In genomic region chr17:45223541-45224528, GRCh38 we compare ENCODE assay signal across 8 cellular contexts. TPM values are rescaled to one million over a fixed set of nuclear protein-coding genes. Genes with fewer than 3 reads are reported as not detected.
DNase-seq lines count a peak whose midpoint lies in the region; ATAC-seq and TF ChIP-seq lines count a peak whose summit lies in the region.
"Had no signal": no experiment of that assay in that cellular context is flagged by ENCODE, and none has a peak within 500 bp of the region (broad histone marks: within the 10 kb centered on the region; RNA-seq: fewer than 3 reads in every experiment).

No MANE protein-coding gene starts in this region.

- CTCF ChIA-PET in HCT116 (lab: Charles Lee), result interaction anchor here (1.1 kb wide), 2 partner anchors 8 to 202 kb away, joined by 3 read pairs; no protein-coding TSS in a partner anchor

- H3K79me2 ChIP-seq in HCT116 (ENCODE audit: insufficient read depth, low read length), result no peaks in the 10 kb centered on the region

- ATAC-seq in HCT116, result no peak
- ATAC-seq in left ventricle myocardium superior, result no peak
- no peak for ATAC-seq in HG03378 (IDR thresholded peaks at IDR 0.05; ENCODE audit: unreplicated experiment)
- ATAC-seq in GM21367 (IDR thresholded peaks at IDR 0.05; ENCODE audit: unreplicated experiment), result no peak
- ATAC-seq: foreskin keratinocyte had no signal

- H3K4me2 ChIP-seq in HCT116 (ENCODE audit: low read length), result 0 out of 2 replicates have a peak overlapping the region, but pooled peaks have one; percentile 89

- DNase-seq in HCT116 (ENCODE audit: low read depth, low spot score), result no peak
- DNase-seq in activated CD4-positive, alpha-beta T cell treated with anti-CD3 and anti-CD28 coated beads, Interleukin-2, amount 50 U/mL, for 48 hours, result peak; percentile 70 to 79
- peak; percentile 24 for DNase-seq in left ventricle myocardium superior
- DNase-seq in A172 (ENCODE audit: low spot score), result no peak
- DNase-seq: foreskin keratinocyte had no signal

- no peaks in the 10 kb centered on the region for H3K9me3 Mint-ChIP-seq in stimulated activated naive CD8-positive, alpha-beta T cell treated with anti-CD3 and anti-CD28 coated beads, Interleukin-15, Interleukin-2, amounts not matched to agents 100 ng/mL and 50 ng/mL, for 24 hours

- H3K4me1 Mint-ChIP-seq in stimulated activated naive CD8-positive, alpha-beta T cell treated with anti-CD3 and anti-CD28 coated beads, Interleukin-15, Interleukin-2, amounts not matched to agents 100 ng/mL and 50 ng/mL, for 24 hours (ENCODE audit: low read depth), result peaks cover 73% of the 10 kb centered on the region

- no peak overlapping the region for H3K9ac ChIP-seq in HCT116 (ENCODE audit: low read length)

- RAD21 ChIA-PET in HCT116 (lab: Charles Lee; ENCODE audit: low non-redundant PET in 1 of 2, low total read pairs in 2 of 2, uncharacterized antibody in 2 of 2, unreplicated experiment in 2 of 2), result no interaction called here

- TF ChIP-seq RAD21 in HCT116 (IDR thresholded peaks at IDR 0.05; ENCODE audit: low read depth), result no peak

- H3K27me3 Mint-ChIP-seq in stimulated activated naive CD8-positive, alpha-beta T cell treated with anti-CD3 and anti-CD28 coated beads, Interleukin-15, Interleukin-2, amounts not matched to agents 100 ng/mL and 50 ng/mL, for 24 hours, result no peaks in the 10 kb centered on the region

- peak overlapping the region; percentile 98 for H3K27ac Mint-ChIP-seq in stimulated activated naive CD8-positive, alpha-beta T cell treated with anti-CD3 and anti-CD28 coated beads, Interleukin-15, Interleukin-2, amounts not matched to agents 100 ng/mL and 50 ng/mL, for 24 hours

- no peaks in the 10 kb centered on the region for H4K20me1 ChIP-seq in HCT116 (ENCODE audit: insufficient read depth)

- H3K27ac ChIP-seq in HCT116 (ENCODE audit: low read depth, low read length), result no peak overlapping the region
- H3K27ac ChIP-seq: foreskin keratinocyte had no signal

- H3K36me3 ChIP-seq in HCT116 (ENCODE audit: control insufficient read depth in 1 of 2, insufficient read depth in 2 of 2, low read length in 2 of 2), result no peaks in the 10 kb centered on the region

- intact Hi-C loops in HCT116 (cut with micrococcal nuclease), result no loop called here
- intact Hi-C loops in left ventricle myocardium superior (cut with micrococcal nuclease), result no loop called here

- TF ChIP-seq CTCF in HCT116 (IDR thresholded peaks at IDR 0.05 in 2 of 3, conservative IDR thresholded peaks at IDR 0.05 in 1 of 3; ENCODE audit: borderline replicate concordance in 1 of 3, insufficient read depth in 1 of 3, low read depth in 2 of 3, low read length in 2 of 3), result no peak

- no TSS peak for BruUV-seq in HCT116 (replicated peaks; lab: Mats Ljungman, UMichigan)

- no peaks in the 10 kb centered on the region for H3K27me3 ChIP-seq in HCT116 (ENCODE audit: insufficient read depth, low read length)

- peak overlapping the region; percentile 99 for H3K4me3 Mint-ChIP-seq in stimulated activated naive CD8-positive, alpha-beta T cell treated with anti-CD3 and anti-CD28 coated beads, Interleukin-15, Interleukin-2, amounts not matched to agents 100 ng/mL and 50 ng/mL, for 24 hours

- no peaks in the 10 kb centered on the region for H3K9me3 ChIP-seq in HCT116 (ENCODE audit: control insufficient read depth in 1 of 2, insufficient read depth in 1 of 2, low read depth in 1 of 2, low read length in 2 of 2)

- POLR2A ChIA-PET in HCT116 (lab: Charles Lee), result no interaction called here

- H2AFZ ChIP-seq in HCT116 (ENCODE audit: low read depth, low read length, poor library complexity, severe bottlenecking), result no peak overlapping the region

- no peak overlapping the region for H3K4me3 ChIP-seq in HCT116 (replicated peaks in 1 of 2; ENCODE audit: low read depth in 1 of 2, low read length in 2 of 2)

- no peaks in the 10 kb centered on the region for H3K9me2 ChIP-seq in HCT116 (ENCODE audit: insufficient read depth)

- H3K4me1 ChIP-seq in HCT116 (ENCODE audit: control insufficient read depth in 1 of 2, insufficient read depth in 2 of 2, low read length in 2 of 2), result peaks cover 11 to 68% of the 10 kb centered on the region in 2 experiments
- H3K4me1 ChIP-seq: foreskin keratinocyte had no signal

- peaks cover 46% of the 10 kb centered on the region for H3K36me3 Mint-ChIP-seq in stimulated activated naive CD8-positive, alpha-beta T cell treated with anti-CD3 and anti-CD28 coated beads, Interleukin-15, Interleukin-2, amounts not matched to agents 100 ng/mL and 50 ng/mL, for 24 hours (ENCODE audit: low read depth)

- TF ChIP-seq POLR2A in HCT116 (IDR thresholded peaks at IDR 0.05; ENCODE audit: borderline replicate concordance, extremely low read depth, insufficient read depth, insufficient read length), result no peak

TF ChIP-seq in HCT116, 20 proteins besides CTCF, POLR2A, EP300 and RAD21:
- TF ChIP-seq EGR1 (IDR thresholded peaks at IDR 0.05; ENCODE audit: low read depth) (no peak), YY1 (IDR thresholded peaks at IDR 0.05; ENCODE audit: extremely low read depth, insufficient replicate concordance, low read depth, low read length) (no peak), TCF7L2 (IDR thresholded peaks at IDR 0.05; ENCODE audit: borderline replicate concordance, extremely low read depth, insufficient read depth, insufficient read length) (no peak), FOSL1 (IDR thresholded peaks at IDR 0.05; ENCODE audit: low read depth) (no peak)

RNA-seq across cellular contexts. Expression of gene FMNL1, which starts 2.1 kb away (rescaled TPM):
- total RNA-seq in HCT116 (2021; ENCODE audit: unreplicated experiment) (8.2 TPM), left ventricle myocardium superior (14.0 TPM)
- 8.6 and 8.9 TPM in 2 replicates for polyA plus RNA-seq in HCT116 (2012)
- 36.3 and 44.8 TPM in 2 replicates for total RNA-seq in A172 (2014; rRNA removed; shearing (Covaris generic))

RNA-seq across cellular contexts. Expression of gene SPATA32, which starts 38.1 kb away (rescaled TPM):
- 0.15 TPM for total RNA-seq in HCT116 (2021; ENCODE audit: unreplicated experiment)
- 0.05 and 0.16 TPM in 2 replicates for polyA plus RNA-seq in HCT116 (2012)
- not detected for total RNA-seq in left ventricle myocardium superior
- total RNA-seq in A172 (2014; rRNA removed; shearing (Covaris generic)), result not detected in 2 replicates
- total RNA-seq: foreskin keratinocyte had no signal
- polyA plus RNA-seq: foreskin keratinocyte had no signal

Comparison
In these comparisons a context has a peak if more than half of its experiments do, and no peak if none do; other contexts are left out.
1. DNase-seq: peak in activated CD4-positive, alpha-beta T cell treated with anti-CD3 and anti-CD28 coated beads, Interleukin-2, amount 50 U/mL, for 48 hours (2 of 2) and left ventricle myocardium superior (single experiment); none in HCT116 (single experiment) and A172 (single experiment).